8 cellular contexts compared by ENCODE assay signal in genomic region chr2:156341482-156342251, GRCh38. TPM values are rescaled to one million over a fixed set of nuclear protein-coding genes. Genes with fewer than 3 reads are reported as not detected.
DNase-seq lines count a peak whose midpoint lies in the region; ATAC-seq and TF ChIP-seq lines count a peak whose summit lies in the region.

No MANE protein-coding gene starts in this region.

- peak overlapping the region; percentile 91 for H3K27ac ChIP-seq in DND-41 (ENCODE audit: low read length)

- DNase-seq in DND-41 (peak; percentile 94), KG1 (lab: John Stamatoyannopoulos, UW) (peak; percentile 21), RPMI7951 (ENCODE audit: low read depth) (peak; percentile 98), fibroblast of mammary gland (ENCODE audit: low read depth) (peak; percentile 94)
- DNase-seq in natural killer cell treated with Interleukin-12 subunit alpha and Interleukin-12 subunit beta and Interleukin-15 and Interleukin-18, amount 100 ng/mL, for 72 hours (ENCODE audit: low spot score) = peak; percentile 90

- H3K36me3 ChIP-seq in DND-41 (ENCODE audit: insufficient read depth, low read length) = no peaks in the 10 kb centered on the region

- H3K4me3 Mint-ChIP-seq in activated T-helper 17 cell treated with anti-CD3 and anti-CD28 coated beads, Interleukin-2, amount 50 U/mL, for 72 hours = peak overlapping the region; percentile 97
- peak overlapping the region; percentile 97 for H3K4me3 Mint-ChIP-seq in natural killer cell treated with Interleukin-12 subunit alpha and Interleukin-12 subunit beta and Interleukin-15 and Interleukin-18, amount 100 ng/mL, for 72 hours
- peak overlapping the region; percentile 86 for H3K4me3 Mint-ChIP-seq in stimulated activated naive CD8-positive, alpha-beta T cell treated with anti-CD3 and anti-CD28 coated beads, Interleukin-15, Interleukin-2, amounts not matched to agents 100 ng/mL and 50 ng/mL, for 24 hours

- peak overlapping the region; percentile 100 for H3K9ac ChIP-seq in DND-41 (ENCODE audit: low read depth, low read length)

- peak; percentile 86 for ATAC-seq in DND-41 (ENCODE audit: insufficient read depth, low read depth)
- ATAC-seq in GM21786 (IDR thresholded peaks at IDR 0.05; ENCODE audit: unreplicated experiment) = peak; percentile 79
- ATAC-seq in activated T-helper 17 cell treated with anti-CD3 and anti-CD28 coated beads, Interleukin-2, amount 50 U/mL, for 72 hours (replicated peaks) = peak; percentile 80
- peak; percentile 89 to 91 for ATAC-seq in natural killer cell treated with Interleukin-12 subunit alpha and Interleukin-12 subunit beta and Interleukin-15 and Interleukin-18, amount 100 ng/mL, for 72 hours

- TF ChIP-seq CTCF in DND-41 (IDR thresholded peaks at IDR 0.05; ENCODE audit: borderline replicate concordance, extremely low read depth, low read length, poor library complexity, severe bottlenecking) (no peak), fibroblast of mammary gland (conservative IDR thresholded peaks at IDR 0.05; ENCODE audit: control insufficient read depth, insufficient read depth, low read depth, low read length) (no peak)

- no peaks in the 10 kb centered on the region for H3K9me3 ChIP-seq in DND-41 (ENCODE audit: insufficient read depth, low read length, severe bottlenecking)

- H3K9me3 Mint-ChIP-seq in activated T-helper 17 cell treated with anti-CD3 and anti-CD28 coated beads, Interleukin-2, amount 50 U/mL, for 72 hours = no peaks in the 10 kb centered on the region
- H3K9me3 Mint-ChIP-seq in natural killer cell treated with Interleukin-12 subunit alpha and Interleukin-12 subunit beta and Interleukin-15 and Interleukin-18, amount 100 ng/mL, for 72 hours = no peaks in the 10 kb centered on the region
- no peaks in the 10 kb centered on the region for H3K9me3 Mint-ChIP-seq in stimulated activated naive CD8-positive, alpha-beta T cell treated with anti-CD3 and anti-CD28 coated beads, Interleukin-15, Interleukin-2, amounts not matched to agents 100 ng/mL and 50 ng/mL, for 24 hours

- peaks cover 16% of the 10 kb centered on the region for H3K4me1 Mint-ChIP-seq in activated T-helper 17 cell treated with anti-CD3 and anti-CD28 coated beads, Interleukin-2, amount 50 U/mL, for 72 hours
- H3K4me1 Mint-ChIP-seq in natural killer cell treated with Interleukin-12 subunit alpha and Interleukin-12 subunit beta and Interleukin-15 and Interleukin-18, amount 100 ng/mL, for 72 hours (ENCODE audit: low read depth in 2 of 2) = peaks cover 17 to 28% of the 10 kb centered on the region in 2 donors
- peaks cover 65% of the 10 kb centered on the region for H3K4me1 Mint-ChIP-seq in stimulated activated naive CD8-positive, alpha-beta T cell treated with anti-CD3 and anti-CD28 coated beads, Interleukin-15, Interleukin-2, amounts not matched to agents 100 ng/mL and 50 ng/mL, for 24 hours (ENCODE audit: low read depth)

- H3K79me2 ChIP-seq in DND-41 (ENCODE audit: insufficient read depth, low read length) = no peaks in the 10 kb centered on the region

- peaks cover 7% of the 10 kb centered on the region for H3K36me3 Mint-ChIP-seq in activated T-helper 17 cell treated with anti-CD3 and anti-CD28 coated beads, Interleukin-2, amount 50 U/mL, for 72 hours (ENCODE audit: low read depth)
- no peaks in the 10 kb centered on the region for H3K36me3 Mint-ChIP-seq in natural killer cell treated with Interleukin-12 subunit alpha and Interleukin-12 subunit beta and Interleukin-15 and Interleukin-18, amount 100 ng/mL, for 72 hours
- peaks cover 3% of the 10 kb centered on the region for H3K36me3 Mint-ChIP-seq in stimulated activated naive CD8-positive, alpha-beta T cell treated with anti-CD3 and anti-CD28 coated beads, Interleukin-15, Interleukin-2, amounts not matched to agents 100 ng/mL and 50 ng/mL, for 24 hours (ENCODE audit: low read depth)

- peak overlapping the region; percentile 87 for H2AFZ ChIP-seq in DND-41 (ENCODE audit: low read depth, low read length)

- peak overlapping the region; percentile 71 to 74 for H3K4me3 ChIP-seq in DND-41 (ENCODE audit: low read depth in 1 of 2, low read length in 2 of 2)
- peak overlapping the region; percentile 86 for H3K4me3 ChIP-seq in fibroblast of mammary gland (ENCODE audit: control insufficient read depth, low read depth, low read length)

- H4K20me1 ChIP-seq in DND-41 (ENCODE audit: insufficient read depth, low read length) = no peaks in the 10 kb centered on the region

- H3K27ac Mint-ChIP-seq in activated T-helper 17 cell treated with anti-CD3 and anti-CD28 coated beads, Interleukin-2, amount 50 U/mL, for 72 hours = peak overlapping the region; percentile 97
- peak overlapping the region; percentile 95 to 96 for H3K27ac Mint-ChIP-seq in natural killer cell treated with Interleukin-12 subunit alpha and Interleukin-12 subunit beta and Interleukin-15 and Interleukin-18, amount 100 ng/mL, for 72 hours
- peak overlapping the region; percentile 95 for H3K27ac Mint-ChIP-seq in stimulated activated naive CD8-positive, alpha-beta T cell treated with anti-CD3 and anti-CD28 coated beads, Interleukin-15, Interleukin-2, amounts not matched to agents 100 ng/mL and 50 ng/mL, for 24 hours

- no peaks in the 10 kb centered on the region for H3K27me3 ChIP-seq in DND-41 (ENCODE audit: insufficient read depth, low read length, poor library complexity)

- peaks cover 52% of the 10 kb centered on the region for H3K4me1 ChIP-seq in DND-41 (ENCODE audit: insufficient read depth, low read length)

- no peaks in the 10 kb centered on the region for H3K27me3 Mint-ChIP-seq in activated T-helper 17 cell treated with anti-CD3 and anti-CD28 coated beads, Interleukin-2, amount 50 U/mL, for 72 hours
- H3K27me3 Mint-ChIP-seq in natural killer cell treated with Interleukin-12 subunit alpha and Interleukin-12 subunit beta and Interleukin-15 and Interleukin-18, amount 100 ng/mL, for 72 hours = no peaks in the 10 kb centered on the region
- no peaks in the 10 kb centered on the region for H3K27me3 Mint-ChIP-seq in stimulated activated naive CD8-positive, alpha-beta T cell treated with anti-CD3 and anti-CD28 coated beads, Interleukin-15, Interleukin-2, amounts not matched to agents 100 ng/mL and 50 ng/mL, for 24 hours

- peak overlapping the region; percentile 82 for H3K4me2 ChIP-seq in DND-41 (ENCODE audit: insufficient read depth, low read length)

RNA-seq across cellular contexts. Expression of gene NR4A2, which starts 9.1 kb away (rescaled TPM):
- 0.59 and 0.96 TPM in 2 replicates for total RNA-seq in RPMI7951 (2014; rRNA removed; shearing (Covaris generic))
- total RNA-seq in activated T-helper 17 cell treated with anti-CD3 and anti-CD28 coated beads, Interleukin-2, amount 50 U/mL, for 72 hours = 10 to 100 TPM in 1 of 2 donors, 1 to 10 TPM in 1; 1.9 to 11.9 TPM
- total RNA-seq in natural killer cell treated with Interleukin-12 subunit alpha and Interleukin-12 subunit beta and Interleukin-15 and Interleukin-18, amount 100 ng/mL, for 72 hours = 1 to 10 TPM; 2.7 to 4.2 TPM

Comparison
In these comparisons a context has a peak if more than half of its experiments do, and no peak if none do; other contexts are left out.
1. Peak in every context shown above with its lines: DNase-seq, ATAC-seq, H3K4me3 ChIP-seq and H3K27ac ChIP-seq.
2. DNase-seq: peak in every context shown above with its lines; median percentile 98 in RPMI7951; 94 in DND-41; 94 in fibroblast of mammary gland; 90 in natural killer cell treated with Interleukin-12 subunit alpha and Interleukin-12 subunit beta and Interleukin-15 and Interleukin-18, amount 100 ng/mL, for 72 hours; 21 in KG1.